20 cellular contexts compared by ENCODE assay signal in the genomic region with DNA sequence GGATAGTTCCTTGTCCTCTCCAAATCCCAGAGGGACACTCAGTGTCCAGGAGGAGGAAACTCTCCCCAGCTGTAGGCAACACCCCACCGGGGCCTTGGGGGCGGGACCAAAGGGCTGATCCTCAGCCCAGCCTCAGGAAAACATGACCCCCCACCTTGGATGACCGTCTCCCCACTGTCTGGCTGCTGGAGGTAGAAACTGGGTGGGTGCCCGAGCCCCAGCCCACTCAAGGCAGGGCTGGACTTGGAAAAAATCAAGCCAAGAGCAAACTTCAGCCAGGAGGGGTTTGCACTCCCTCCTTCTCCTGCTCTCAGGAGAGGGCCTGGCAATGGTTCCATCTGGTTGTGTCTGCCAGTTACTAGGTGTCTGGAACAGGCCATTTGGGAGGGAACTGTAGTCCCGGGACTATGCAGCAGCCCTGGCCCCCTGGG. TPM values are rescaled to one million over a fixed set of nuclear protein-coding genes. Genes with fewer than 3 reads are reported as not detected.
A peak's percentile ranks its signal among the peaks of the same experiment; 100 is the strongest.
DNase-seq lines count a peak whose midpoint lies in the region; ATAC-seq, FAIRE-seq and TF ChIP-seq lines count a peak whose summit lies in the region.
"Had no signal": no experiment of that assay in that cellular context is flagged by ENCODE, and none has a peak within 500 bp of the region (broad histone marks: within the 10 kb centered on the region; RNA-seq: fewer than 3 reads in every experiment).

No MANE protein-coding gene starts in this region.

- intact Hi-C loops in esophagus squamous epithelium (cut with DNase I): no loop called here

- peak overlapping the region; percentile 81 for H4K8ac ChIP-seq in mesenchymal stem cell (ENCODE audit: low read length)

- H2BK12ac ChIP-seq in mesenchymal stem cell (ENCODE audit: low read length in 2 of 2): peak overlapping the region; percentile 86 to 98

- ATAC-seq in stimulated activated memory B cell treated with anti-CD40 and anti-IgM and Interleukin-4, amounts not matched to agents 10 μg/mL and 1 μg/mL and 100 μg/mL, for 72 hours: peak; percentile 19
- no peak for ATAC-seq in HG03039 (IDR thresholded peaks at IDR 0.05; ENCODE audit: unreplicated experiment)
- no peak for ATAC-seq in HG03378 (IDR thresholded peaks at IDR 0.05; ENCODE audit: unreplicated experiment)
- ATAC-seq in HG03280 (IDR thresholded peaks at IDR 0.05; ENCODE audit: unreplicated experiment): no peak

- peak overlapping the region in 1 of 2 experiments; percentile 56 for H3K14ac ChIP-seq in mesenchymal stem cell (ENCODE audit: low read length in 2 of 2)

- H3K27ac ChIP-seq in esophagus squamous epithelium: peak overlapping the region; percentile 12 to 97 (median 86)
- H3K27ac ChIP-seq in mesenchymal stem cell (ENCODE audit: low read length, poor library complexity, severe bottlenecking): no peak overlapping the region
- H3K27ac ChIP-seq: parathyroid adenoma had no signal

- no peak overlapping the region for H3K9ac ChIP-seq in mesenchymal stem cell (ENCODE audit: low read length)
- H3K9ac ChIP-seq: parathyroid adenoma had no signal

- no peaks in the 10 kb centered on the region for H3K36me3 Mint-ChIP-seq in stimulated activated memory B cell treated with anti-CD40 and anti-IgM and Interleukin-4, amounts not matched to agents 10 μg/mL and 1 μg/mL and 100 μg/mL, for 72 hours

- H3K27me3 ChIP-seq in esophagus squamous epithelium (peaks cover 0 to 20% (median 0%) of the 10 kb centered on the region in 4 donors), mesenchymal stem cell (ENCODE audit: control insufficient read depth in 1 of 2, insufficient read depth in 1 of 2, low read length in 2 of 2) (peaks cover 12 to 59% of the 10 kb centered on the region in 2 experiments)

- no peak for TF ChIP-seq CTCF in esophagus squamous epithelium (IDR thresholded peaks at IDR 0.05)

- no peak overlapping the region for H3K4me2 ChIP-seq in mesenchymal stem cell (ENCODE audit: low read length, poor library complexity, severe bottlenecking)

- no peak overlapping the region for H2AK5ac ChIP-seq in mesenchymal stem cell (ENCODE audit: low read length, severe bottlenecking)

- H3K4me3 Mint-ChIP-seq in stimulated activated memory B cell treated with anti-CD40 and anti-IgM and Interleukin-4, amounts not matched to agents 10 μg/mL and 1 μg/mL and 100 μg/mL, for 72 hours: no peak overlapping the region

- no peak overlapping the region for H3K27ac Mint-ChIP-seq in stimulated activated memory B cell treated with anti-CD40 and anti-IgM and Interleukin-4, amounts not matched to agents 10 μg/mL and 1 μg/mL and 100 μg/mL, for 72 hours

- no peaks in the 10 kb centered on the region for H3K79me1 ChIP-seq in mesenchymal stem cell (replicated peaks; ENCODE audit: low read length, poor library complexity, severe bottlenecking)

- H3K9me3 Mint-ChIP-seq in stimulated activated memory B cell treated with anti-CD40 and anti-IgM and Interleukin-4, amounts not matched to agents 10 μg/mL and 1 μg/mL and 100 μg/mL, for 72 hours: no peaks in the 10 kb centered on the region

- no peak overlapping the region for H2AFZ ChIP-seq in mesenchymal stem cell (ENCODE audit: low read depth, low read length)
- H2AFZ ChIP-seq: parathyroid adenoma had no signal

- H3K9me3 ChIP-seq in esophagus squamous epithelium (no peaks in the 10 kb centered on the region), mesenchymal stem cell (ENCODE audit: control insufficient read depth, low read length) (no peaks in the 10 kb centered on the region)

- H3K4ac ChIP-seq in mesenchymal stem cell (ENCODE audit: low read depth in 1 of 2, low read length in 2 of 2): peak overlapping the region in 1 of 2 experiments; percentile 75

- peak overlapping the region; percentile 79 for H4K91ac ChIP-seq in mesenchymal stem cell (ENCODE audit: low read length)

- no peak for FAIRE-seq in H54 (lab: Jason Lieb, UNC)
- FAIRE-seq: astrocyte had no signal

- peaks cover 7% of the 10 kb centered on the region for H3K4me1 Mint-ChIP-seq in stimulated activated memory B cell treated with anti-CD40 and anti-IgM and Interleukin-4, amounts not matched to agents 10 μg/mL and 1 μg/mL and 100 μg/mL, for 72 hours

- TF ChIP-seq POLR2A in esophagus squamous epithelium (IDR thresholded peaks at IDR 0.05) (no peak), H54 (IDR thresholded peaks at IDR 0.05; ENCODE audit: low read depth, low read length) (no peak)

- peak overlapping the region; percentile 52 for H2BK15ac ChIP-seq in mesenchymal stem cell (ENCODE audit: low read depth, poor library complexity, severe bottlenecking)

- DNase-seq in GM03348 (ENCODE audit: low spot score): peak; percentile 36
- no peak for DNase-seq in esophagus squamous epithelium (lab: John Stamatoyannopoulos, UW)
- DNase-seq in mesenchymal stem cell: no peak
- no peak for DNase-seq in H54 (ENCODE audit: insufficient read length, low spot score)
- DNase-seq: activated effector memory CD4-positive, alpha-beta T cell treated with Interleukin-2 at 50 U/mL for 16 hours; Caco-2; dorsolateral prefrontal cortex; GDM1; NCI-H146; NCI-H510A; OCI-M1; T-helper 1 cell had no signal

- WGBS in esophagus squamous epithelium, 2 donors: no CpG with 5 or more reads among the region's 5 CpGs
- 46% methylated on average over 5 of the region's 5 CpGs for WGBS in mesenchymal stem cell

- no peaks in the 10 kb centered on the region for H3K36me3 ChIP-seq in esophagus squamous epithelium
- H3K36me3 ChIP-seq in mesenchymal stem cell (ENCODE audit: control insufficient read depth in 1 of 2, insufficient read depth in 2 of 2, low read depth in 1 of 2, low read length in 2 of 2): no peaks in the 10 kb centered on the region

- H3K23ac ChIP-seq in mesenchymal stem cell (ENCODE audit: low read length in 2 of 2): peak overlapping the region in 1 of 2 experiments; percentile 19

- H3K4me3 ChIP-seq in esophagus squamous epithelium (no peak overlapping the region), mesenchymal stem cell (ENCODE audit: insufficient read depth in 1 of 2, low read depth in 1 of 2, low read length in 2 of 2) (no peak overlapping the region)
- H3K4me3 ChIP-seq: dorsolateral prefrontal cortex had no signal

- H3K4me1 ChIP-seq in esophagus squamous epithelium: peaks cover 6 to 55% (median 18%) of the 10 kb centered on the region in 3 donors
- peaks cover 10% of the 10 kb centered on the region for H3K4me1 ChIP-seq in mesenchymal stem cell (ENCODE audit: control insufficient read depth, insufficient read depth, low read depth, low read length)
- H3K4me1 ChIP-seq: parathyroid adenoma had no signal

- H3K27me3 Mint-ChIP-seq in stimulated activated memory B cell treated with anti-CD40 and anti-IgM and Interleukin-4, amounts not matched to agents 10 μg/mL and 1 μg/mL and 100 μg/mL, for 72 hours: peaks cover 38% of the 10 kb centered on the region

- H2BK120ac ChIP-seq in mesenchymal stem cell (ENCODE audit: low read depth, low read length): peak overlapping the region; percentile 69

- H3K18ac ChIP-seq in mesenchymal stem cell (ENCODE audit: low read depth in 1 of 2, low read length in 2 of 2): peak overlapping the region; percentile 89 to 93

- no peak overlapping the region for H2BK5ac ChIP-seq in mesenchymal stem cell (ENCODE audit: low read depth, low read length, poor library complexity, severe bottlenecking)

RNA-seq across cellular contexts. Expression of a gene that starts 3.6 kb away (rescaled TPM):
- total RNA-seq in esophagus squamous epithelium: 10 to 100 TPM in 2 of 4 donors, 1 to 10 TPM in 2; 2.8 to 32.4 (median 8.9) TPM
- polyA plus RNA-seq in mesenchymal stem cell (2013, experiment 1 of 2): 3.3 TPM
- 2.9 TPM for polyA plus RNA-seq in mesenchymal stem cell (2013, experiment 2 of 2)
- total RNA-seq: activated CD8-positive, alpha-beta memory T cell treated with anti-CD3 and anti-CD28 coated beads for 36 hours had no signal

RNA-seq across cellular contexts. Expression of a gene that starts 5.2 kb away (rescaled TPM):
- not detected for total RNA-seq in esophagus squamous epithelium
- 0.01 TPM for polyA plus RNA-seq in mesenchymal stem cell (2013, experiment 1 of 2)
- 0.01 TPM for polyA plus RNA-seq in mesenchymal stem cell (2013, experiment 2 of 2)
- total RNA-seq: activated CD8-positive, alpha-beta memory T cell treated with anti-CD3 and anti-CD28 coated beads for 36 hours; astrocyte; Caco-2; temporal lobe had no signal

RNA-seq across cellular contexts. Expression of a gene that starts 26.2 kb away (rescaled TPM):
- not detected for total RNA-seq in esophagus squamous epithelium
- polyA plus RNA-seq in mesenchymal stem cell (2013, experiment 1 of 2): 0.91 TPM
- polyA plus RNA-seq in mesenchymal stem cell (2013, experiment 2 of 2): 1.2 TPM
- total RNA-seq: activated CD8-positive, alpha-beta memory T cell treated with anti-CD3 and anti-CD28 coated beads for 36 hours; astrocyte; dorsolateral prefrontal cortex; temporal lobe had no signal

RNA-seq across cellular contexts. Expression of a gene that starts 42.0 kb away (rescaled TPM):
- total RNA-seq in esophagus squamous epithelium: 10 to 100 TPM; 12.8 to 21.0 (median 17.8) TPM
- polyA plus RNA-seq in mesenchymal stem cell (2013, experiment 1 of 2): 10.6 TPM
- 10.0 TPM for polyA plus RNA-seq in mesenchymal stem cell (2013, experiment 2 of 2)

RNA-seq across cellular contexts. Expression of a gene that starts 43.6 kb away (rescaled TPM):
- total RNA-seq in esophagus squamous epithelium: 1 to 10 TPM; 1.6 to 6.3 (median 2.0) TPM
- 0.64 TPM for polyA plus RNA-seq in mesenchymal stem cell (2013, experiment 1 of 2)
- polyA plus RNA-seq in mesenchymal stem cell (2013, experiment 2 of 2): 0.53 TPM
